11 cellular contexts compared by ENCODE assay signal in genomic region chr11:67248653-67249052, GRCh38. TPM values are rescaled to one million over a fixed set of nuclear protein-coding genes. Genes with fewer than 3 reads are reported as not detected.
DNase-seq lines count a peak whose midpoint lies in the region; ATAC-seq, FAIRE-seq and TF ChIP-seq lines count a peak whose summit lies in the region.
"Had no signal": no experiment of that assay in that cellular context is flagged by ENCODE, and none has a peak within 500 bp of the region (broad histone marks: within the 10 kb centered on the region; RNA-seq: fewer than 3 reads in every experiment).

No MANE protein-coding gene starts in this region.

- BruUV-seq in IMR-90 (replicated peaks; lab: Mats Ljungman, UMichigan), result no TSS peak

- H3K79me1 ChIP-seq in IMR-90 (ENCODE audit: low read depth in 1 of 2, low read length in 2 of 2), result peaks cover 49 to 84% of the 10 kb centered on the region in 2 experiments

- no peak for TF ChIP-seq RAD21 in IMR-90 (IDR thresholded peaks at IDR 0.05; ENCODE audit: low read length)

- H3K27ac Mint-ChIP-seq in memory B cell, result peak overlapping the region; percentile 28

- dilution Hi-C loops in IMR-90 (cut with HindIII; ENCODE audit: low sequenced_read_pairs, unreplicated experiment), result no loop called here

- H3K4ac ChIP-seq in IMR-90 (ENCODE audit: low read depth, low read length), result no peak overlapping the region

- no peak overlapping the region for H2BK5ac ChIP-seq in IMR-90 (ENCODE audit: low read depth, low read length, poor library complexity, severe bottlenecking)

- no peak overlapping the region for H3K23ac ChIP-seq in IMR-90 (ENCODE audit: low read depth, low read length)

- H3K27me3 ChIP-seq in IMR-90 (ENCODE audit: control insufficient read depth, insufficient read depth, low read length), result no peaks in the 10 kb centered on the region

- no peak overlapping the region for H4K8ac ChIP-seq in IMR-90 (ENCODE audit: low read depth in 2 of 2, low read length in 2 of 2)

- H3K9me3 ChIP-seq in IMR-90 (ENCODE audit: control insufficient read depth, insufficient read depth, low read length), result no peaks in the 10 kb centered on the region

- H4K20me1 ChIP-seq in IMR-90 (ENCODE audit: insufficient read depth, low read length), result peaks cover 20% of the 10 kb centered on the region; the same call in 1 of the 2 replicates

- CTCF ChIA-PET in IMR-90 (lab: Yijun Ruan, JAX), result interaction anchor here (0.6 to 1.2 kb wide), 3 partner anchors 38 to 146 kb away, joined by 3 to 4 read pairs (median 3); no protein-coding TSS in a partner anchor

- peaks cover 20% of the 10 kb centered on the region for H3K4me1 Mint-ChIP-seq in memory B cell

- no peak overlapping the region for H4K5ac ChIP-seq in IMR-90 (ENCODE audit: low read depth, low read length)

- H3K4me1 ChIP-seq in IMR-90 (ENCODE audit: control insufficient read depth, insufficient read depth, low read length), result peaks cover 2% of the 10 kb centered on the region

- DNase-seq in AG10803 (ENCODE audit: low read depth) (peak; percentile 61), IMR-90 (no peak), epithelial cell of prostate (ENCODE audit: low read depth, low spot score) (peak; percentile 79), memory B cell (ENCODE audit: low spot score in 2 of 2) (no peak), GM20000 (ENCODE audit: low spot score) (no peak), urothelium cell line (ENCODE audit: low spot score) (no peak), Ammon's horn (ENCODE audit: low spot score) (no peak)
- DNase-seq: effector memory CD4-positive, alpha-beta T cell; NCI-H2171 had no signal

- TF ChIP-seq POLR2A in IMR-90 (IDR thresholded peaks at IDR 0.05; ENCODE audit: low read depth, low read length), result no peak

- POLR2A ChIA-PET in IMR-90 (lab: Charles Lee; ENCODE audit: unreplicated experiment), result no interaction called here

- no peak overlapping the region for H3K4me2 ChIP-seq in IMR-90 (ENCODE audit: low read depth, low read length)

- H2AK9ac ChIP-seq in IMR-90 (replicated peaks; ENCODE audit: low read depth, low read length, poor library complexity), result no peak overlapping the region

- H2BK20ac ChIP-seq in IMR-90 (ENCODE audit: low read depth, low read length), result no peak overlapping the region

- ATAC-seq in IMR-90 (ENCODE audit: low read depth), result peak; percentile 35
- ATAC-seq in memory B cell (ENCODE audit: low read depth), result no peak
- ATAC-seq in GM18520 (IDR thresholded peaks at IDR 0.05; ENCODE audit: unreplicated experiment), result no peak

- TF ChIP-seq CTCF in AG10803 (conservative IDR thresholded peaks at IDR 0.05; ENCODE audit: low read length) (no peak), IMR-90 (conservative IDR thresholded peaks at IDR 0.05; ENCODE audit: low read depth, low read length) (no peak), GM20000 (IDR thresholded peaks at IDR 0.05; ENCODE audit: extremely low read depth, missing control alignments) (no peak)

- peaks cover 79% of the 10 kb centered on the region for H3K36me3 ChIP-seq in IMR-90 (ENCODE audit: control insufficient read depth, insufficient read depth, low read length)

- no peak overlapping the region for H2AFZ ChIP-seq in IMR-90 (replicated peaks; ENCODE audit: low read length, poor library complexity)

- intact Hi-C loops in IMR-90 (cut with micrococcal nuclease), result no loop called here

- H3K4me3 Mint-ChIP-seq in memory B cell, result no peak overlapping the region

- no peak overlapping the region for H2BK120ac ChIP-seq in IMR-90 (ENCODE audit: low read depth, low read length)

- peaks cover 51% of the 10 kb centered on the region for H3K36me3 Mint-ChIP-seq in memory B cell

- in situ Hi-C loops in IMR-90 (cut with MboI; ENCODE audit: low sequenced_read_pairs), result no loop called here

- FAIRE-seq in urothelium cell line (lab: Jason Lieb, UNC), result no peak
- FAIRE-seq: H1 had no signal

- H2BK15ac ChIP-seq in IMR-90 (ENCODE audit: low read depth, low read length), result no peak overlapping the region

- H3K27ac ChIP-seq in IMR-90 (ENCODE audit: insufficient read depth, low read length) (no peak overlapping the region; the same call in 1 of the 2 replicates), epithelial cell of prostate (peak overlapping the region; percentile 87)

- no peaks in the 10 kb centered on the region for H3K9me3 Mint-ChIP-seq in memory B cell

- no peak overlapping the region for H3K56ac ChIP-seq in IMR-90 (ENCODE audit: extremely low read depth, insufficient read depth, low read length)

- no peak overlapping the region for H3K18ac ChIP-seq in IMR-90 (ENCODE audit: low read depth, low read length)

- no peak overlapping the region for H4K91ac ChIP-seq in IMR-90 (ENCODE audit: insufficient read depth, low read depth, low read length)

- H3K4me3 ChIP-seq in AG10803 (ENCODE audit: low read length) (no peak overlapping the region), IMR-90 (ENCODE audit: insufficient read depth, low read depth, low read length) (no peak overlapping the region)

- H3K9me1 ChIP-seq in IMR-90 (ENCODE audit: insufficient read depth, low read length), result peaks cover 15% of the 10 kb centered on the region; the same call in 1 of the 2 replicates

- H3K9ac ChIP-seq in IMR-90 (ENCODE audit: low read depth, low read length), result no peak overlapping the region

- H3K27me3 Mint-ChIP-seq in memory B cell, result no peaks in the 10 kb centered on the region

- H3K14ac ChIP-seq in IMR-90 (replicated peaks; ENCODE audit: low read depth, low read length), result no peak overlapping the region

- no peak overlapping the region for H2AK5ac ChIP-seq in IMR-90 (ENCODE audit: low read depth, low read length)

TF ChIP-seq in IMR-90, 13 proteins besides CTCF, POLR2A, EP300 and RAD21:
- TF ChIP-seq RFX5 (IDR thresholded peaks at IDR 0.05; ENCODE audit: low read depth, low read length), result no peak
- no peak for TF ChIP-seq SMC3 (IDR thresholded peaks at IDR 0.05; ENCODE audit: low read depth, low read length)
- no peak; the same call in 1 of the 2 replicates for TF ChIP-seq USF2 (IDR thresholded peaks at IDR 0.05; ENCODE audit: low read depth, low read length)
- no peak for TF ChIP-seq MAZ (IDR thresholded peaks at IDR 0.05; ENCODE audit: borderline replicate concordance, low read depth, low read length)
- no peak for TF ChIP-seq MXI1 (IDR thresholded peaks at IDR 0.05; ENCODE audit: borderline replicate concordance, low read depth, low read length)
- TF ChIP-seq FOS (IDR thresholded peaks at IDR 0.05; ENCODE audit: low read depth, low read length), result no peak
- TF ChIP-seq CHD1 (IDR thresholded peaks at IDR 0.05; ENCODE audit: low read depth, low read length), result no peak
- TF ChIP-seq ELK1 (IDR thresholded peaks at IDR 0.05; ENCODE audit: borderline replicate concordance, low read depth, low read length), result no peak
- no peak for TF ChIP-seq BHLHE40 (IDR thresholded peaks at IDR 0.05; ENCODE audit: low read depth, low read length)
- no peak for TF ChIP-seq CEBPB (IDR thresholded peaks at IDR 0.05; ENCODE audit: low read depth, low read length)
- TF ChIP-seq MAFK (IDR thresholded peaks at IDR 0.05; ENCODE audit: low read depth, low read length), result no peak
- no peak for TF ChIP-seq RCOR1 (IDR thresholded peaks at IDR 0.05; ENCODE audit: insufficient replicate concordance, low read length)
TF ChIP-seq in IMR-90: peak in this region for 0.

RNA-seq across cellular contexts. Expression of gene GRK2, which starts 17.6 kb away (rescaled TPM):
- total RNA-seq in IMR-90 (2012; rRNA removed), result 23.9 and 26.7 TPM in 2 replicates
- 41.8 and 45.8 TPM in 2 replicates for polyA plus RNA-seq in IMR-90 (2012; rRNA removed)
- polyA plus RNA-seq in IMR-90 (2012; cell fraction: cytosol; rRNA removed), result 23.5 and 42.3 TPM in 2 replicates
- polyA plus RNA-seq in IMR-90 (2012; cell fraction: nucleus; rRNA removed; ENCODE audit: low replicate concordance), result 130 and 275 TPM in 2 replicates

RNA-seq across cellular contexts. Expression of gene ANKRD13D, which starts 40.5 kb away (rescaled TPM):
- total RNA-seq in IMR-90 (2012; rRNA removed), result 7.3 and 8.1 TPM in 2 replicates
- 38.4 and 44.0 TPM in 2 replicates for polyA plus RNA-seq in IMR-90 (2012; rRNA removed)
- polyA plus RNA-seq in IMR-90 (2012; cell fraction: cytosol; rRNA removed), result 31.2 and 35.3 TPM in 2 replicates
- 129 and 331 TPM in 2 replicates for polyA plus RNA-seq in IMR-90 (2012; cell fraction: nucleus; rRNA removed; ENCODE audit: low replicate concordance)

RNA-seq across cellular contexts. Expression of gene SSH3, which starts 54.7 kb away (rescaled TPM):
- total RNA-seq in IMR-90 (2012; rRNA removed), result 7.3 and 7.8 TPM in 2 replicates
- polyA plus RNA-seq in IMR-90 (2012; rRNA removed), result 26.7 and 29.2 TPM in 2 replicates
- 14.4 and 25.5 TPM in 2 replicates for polyA plus RNA-seq in IMR-90 (2012; cell fraction: cytosol; rRNA removed)
- polyA plus RNA-seq in IMR-90 (2012; cell fraction: nucleus; rRNA removed; ENCODE audit: low replicate concordance), result 83.1 and 197 TPM in 2 replicates

Comparison
In these comparisons a context has a peak if more than half of its experiments do, and no peak if none do; other contexts are left out.
1. DNase-seq: peak in AG10803 (single experiment) and epithelial cell of prostate (single experiment); none in IMR-90 (single experiment), memory B cell (0 of 2), GM20000 (single experiment), urothelium cell line (single experiment) and Ammon's horn (single experiment).